Comparison of ENCODE assay signal across 39 cellular contexts in the genomic region with DNA sequence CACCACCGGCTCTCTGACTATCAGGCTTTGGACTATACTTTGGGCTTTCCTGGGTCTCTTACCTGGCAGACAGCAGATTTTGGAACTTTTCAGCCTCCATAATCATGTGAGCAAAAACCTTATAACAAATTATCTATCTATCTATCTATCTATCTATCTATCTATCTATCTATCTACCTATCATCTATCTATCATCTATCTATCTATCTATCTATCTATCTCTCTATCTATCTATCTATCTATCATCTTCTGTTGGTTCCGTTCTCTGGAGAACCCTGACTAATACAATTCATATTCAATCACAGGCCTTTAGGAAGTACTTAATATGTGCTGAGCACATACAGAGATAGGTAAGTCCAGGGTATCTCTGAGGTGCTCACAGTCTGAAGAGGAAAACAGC.
"Had no signal": no experiment of that assay in that cellular context is flagged by ENCODE, and none has a peak within 500 bp of the region (broad histone marks: within the 10 kb centered on the region; RNA-seq: fewer than 3 reads in every experiment).

No MANE protein-coding gene starts in this region.

- H3K4me3 Mint-ChIP-seq: activated naive CD4-positive, alpha-beta T cell treated with anti-CD3 and anti-CD28 coated beads for 36 hours; activated naive CD4-positive, alpha-beta T cell treated with anti-CD3 and anti-CD28 coated beads, Interleukin-2, amount 10 ng/mL, durations not matched to agents 7 days and 5 days; activated naive CD4-positive, alpha-beta T cell treated with anti-CD3 and anti-CD28 coated beads, Interleukin-2, amount 50 U/mL, for 24 hours; activated naive CD8-positive, alpha-beta T cell; activated naive CD8-positive, alpha-beta T cell treated with anti-CD3 and anti-CD28 coated beads for 36 hours; activated naive CD8-positive, alpha-beta T cell treated with anti-CD3 and anti-CD28 coated beads, Interleukin-2, amount 10 ng/mL, durations not matched to agents 7 days and 5 days; activated naive CD8-positive, alpha-beta T cell treated with anti-CD3 and anti-CD28 coated beads, Interleukin-2, amount 50 U/mL, for 24 hours; activated T-cell treated with anti-CD3 and anti-CD28 coated beads, Interleukin-2, amount 50 U/mL, for 24 hours; activated T-helper 1 cell treated with anti-CD3 and anti-CD28 coated beads, Interleukin-12 subunit alpha, Interleukin-12 subunit beta, Interleukin-2, Interleukin-4 antibody, amounts not matched to agents 30 ng/mL and 10 ng/mL and 1 ng/mL, durations not matched to agents 14 hours and 24 hours and 36 hours; activated T-helper 17 cell treated with anti-CD3 and anti-CD28 coated beads, Interleukin-2, amount 50 U/mL, for 72 hours; brain; central memory CD8-positive, alpha-beta T cell had no signal

- FAIRE-seq: astrocyte, bronchial epithelial cell had no signal

- H3K27me3 Mint-ChIP-seq: brain had no signal

- H3K36me3 ChIP-seq: adrenal gland, ascending aorta, brain microvascular endothelial cell, breast epithelium, cardiac muscle cell had no signal

- H3K9me3 ChIP-seq: adrenal gland, ascending aorta, body of pancreas, breast epithelium had no signal

- H3K4me1 ChIP-seq: adrenal gland, ascending aorta, body of pancreas, breast epithelium had no signal

- H3K4me1 Mint-ChIP-seq: activated naive CD4-positive, alpha-beta T cell treated with anti-CD3 and anti-CD28 coated beads, Interleukin-2, amount 10 ng/mL, durations not matched to agents 7 days and 5 days; activated naive CD4-positive, alpha-beta T cell treated with anti-CD3 and anti-CD28 coated beads, Interleukin-2, amount 50 U/mL, for 24 hours; activated naive CD8-positive, alpha-beta T cell treated with anti-CD3 and anti-CD28 coated beads for 36 hours; activated naive CD8-positive, alpha-beta T cell treated with anti-CD3 and anti-CD28 coated beads, Interleukin-2, amount 10 ng/mL, durations not matched to agents 7 days and 5 days; activated naive CD8-positive, alpha-beta T cell treated with anti-CD3 and anti-CD28 coated beads, Interleukin-2, amount 50 U/mL, for 24 hours; activated T-helper 17 cell treated with anti-CD3 and anti-CD28 coated beads, Interleukin-2, amount 50 U/mL, for 72 hours; brain; central memory CD8-positive, alpha-beta T cell had no signal

- H3K36me3 Mint-ChIP-seq: activated naive CD4-positive, alpha-beta T cell treated with anti-CD3 and anti-CD28 coated beads, Interleukin-2, amount 10 ng/mL, durations not matched to agents 7 days and 5 days; activated naive CD8-positive, alpha-beta T cell treated with anti-CD3 and anti-CD28 coated beads for 36 hours; activated naive CD8-positive, alpha-beta T cell treated with anti-CD3 and anti-CD28 coated beads, Interleukin-2, amount 10 ng/mL, durations not matched to agents 7 days and 5 days; brain had no signal

- H3K4me3 ChIP-seq: adrenal gland, ascending aorta, body of pancreas, breast epithelium, cardiac muscle cell had no signal

- ATAC-seq: activated naive CD4-positive, alpha-beta T cell treated with anti-CD3 and anti-CD28 coated beads, Interleukin-2, amount 50 U/mL, for 72 hours; activated naive CD8-positive, alpha-beta T cell treated with anti-CD3 and anti-CD28 coated beads, Interleukin-2, amount 50 U/mL, for 24 hours; activated T-helper 17 cell treated with anti-CD3 and anti-CD28 coated beads, Interleukin-2, amount 50 U/mL, for 72 hours; body of pancreas had no signal

- H3K27ac ChIP-seq: adrenal gland, ascending aorta, body of pancreas, brain microvascular endothelial cell, breast epithelium, cardiac muscle cell had no signal

- H3K27me3 ChIP-seq: adrenal gland, ascending aorta, body of pancreas, brain microvascular endothelial cell, breast epithelium, cardiac muscle cell had no signal

- H3K27ac Mint-ChIP-seq: activated naive CD4-positive, alpha-beta T cell treated with anti-CD3 and anti-CD28 coated beads for 36 hours; activated naive CD4-positive, alpha-beta T cell treated with anti-CD3 and anti-CD28 coated beads, Interleukin-2, amount 10 ng/mL, durations not matched to agents 7 days and 5 days; activated naive CD4-positive, alpha-beta T cell treated with anti-CD3 and anti-CD28 coated beads, Interleukin-2, amount 50 U/mL, for 24 hours; activated naive CD4-positive, alpha-beta T cell treated with anti-CD3 and anti-CD28 coated beads, Interleukin-2, amount 50 U/mL, for 72 hours; activated naive CD8-positive, alpha-beta T cell; activated naive CD8-positive, alpha-beta T cell treated with anti-CD3 and anti-CD28 coated beads for 36 hours; activated naive CD8-positive, alpha-beta T cell treated with anti-CD3 and anti-CD28 coated beads, Interleukin-2, amount 10 ng/mL, durations not matched to agents 7 days and 5 days; activated naive CD8-positive, alpha-beta T cell treated with anti-CD3 and anti-CD28 coated beads, Interleukin-2, amount 50 U/mL, for 24 hours; activated T-cell treated with anti-CD3 and anti-CD28 coated beads, Interleukin-2, amount 50 U/mL, for 24 hours; activated T-helper 1 cell treated with anti-CD3 and anti-CD28 coated beads, Interleukin-12 subunit alpha, Interleukin-12 subunit beta, Interleukin-2, Interleukin-4 antibody, amounts not matched to agents 30 ng/mL and 10 ng/mL and 1 ng/mL, durations not matched to agents 14 hours and 24 hours and 36 hours; activated T-helper 17 cell treated with anti-CD3 and anti-CD28 coated beads, Interleukin-2, amount 50 U/mL, for 72 hours; activated T-helper 2 cell treated with anti-CD3 and anti-CD28 coated beads, Interferon-gamma antibody, Interleukin-2, Interleukin-4, amounts not matched to agents 10 μg/mL and 5 μg/mL and 100 μg/mL, durations not matched to agents 14 hours and 24 hours and 36 hours; brain had no signal

- DNase-seq: activated effector memory CD4-positive, alpha-beta T cell treated with anti-CD3 and anti-CD28 coated beads, Interleukin-2, amount 50 U/mL, for 16 hours; activated effector memory CD4-positive, alpha-beta T cell treated with Interleukin-2 at 50 U/mL for 16 hours; activated gamma-delta T cell; activated gamma-delta T cell treated with Interleukin-2 at 50 U/mL for 16 hours; activated naive CD4-positive, alpha-beta T cell; activated naive CD4-positive, alpha-beta T cell treated with anti-CD3 and anti-CD28 coated beads for 36 hours; activated naive CD4-positive, alpha-beta T cell treated with anti-CD3 and anti-CD28 coated beads, Interleukin-2, amount 10 ng/mL, durations not matched to agents 7 days and 5 days; activated naive CD4-positive, alpha-beta T cell treated with anti-CD3 and anti-CD28 coated beads, Interleukin-2, amount 50 U/mL, for 16 hours; activated naive CD4-positive, alpha-beta T cell treated with Interleukin-2 at 50 U/mL for 16 hours; activated naive CD8-positive, alpha-beta T cell treated with anti-CD3 and anti-CD28 coated beads for 36 hours; activated naive CD8-positive, alpha-beta T cell treated with anti-CD3 and anti-CD28 coated beads, Interleukin-2, amount 10 ng/mL, durations not matched to agents 7 days and 5 days; activated naive CD8-positive, alpha-beta T cell treated with anti-CD3 and anti-CD28 coated beads, Interleukin-2, amount 50 U/mL, for 24 hours; activated T-cell treated with anti-CD3 and anti-CD28 coated beads for 4 hours; activated T-cell treated with anti-CD3 and anti-CD28 coated beads, Interleukin-2, amount 50 U/mL, for 1 hour; activated T-cell treated with anti-CD3 and anti-CD28 coated beads, Interleukin-2, amount 50 U/mL, for 24 hours; activated T-cell treated with anti-CD3 and anti-CD28 coated beads, Interleukin-2, amount 50 U/mL, for 48 hours; adrenal gland; amniotic stem cell; amygdala; anterior cingulate cortex; aorta; body of pancreas; brain microvascular endothelial cell; caudate nucleus; central memory CD4-positive, alpha-beta T cell; cerebellar nuclear complex had no signal

- H3K9me3 Mint-ChIP-seq: activated naive CD4-positive, alpha-beta T cell treated with anti-CD3 and anti-CD28 coated beads, Interleukin-2, amount 10 ng/mL, durations not matched to agents 7 days and 5 days; activated naive CD8-positive, alpha-beta T cell treated with anti-CD3 and anti-CD28 coated beads, Interleukin-2, amount 10 ng/mL, durations not matched to agents 7 days and 5 days; activated T-cell treated with anti-CD3 and anti-CD28 coated beads, Interleukin-2, amount 50 U/mL, for 24 hours; activated T-helper 17 cell treated with anti-CD3 and anti-CD28 coated beads, Interleukin-2, amount 50 U/mL, for 72 hours; central memory CD8-positive, alpha-beta T cell had no signal
